In genomic region chr5:168872246-168872645, GRCh38 we compare ENCODE assay signal across 5 cellular contexts.
"Had no signal": no experiment of that assay in that cellular context is flagged by ENCODE, and none has a peak within 500 bp of the region (broad histone marks: within the 10 kb centered on the region; RNA-seq: fewer than 3 reads in every experiment).

No MANE protein-coding gene starts in this region.

- DNase-seq: H9, HCEC 1CT had no signal

- H3K4me3 Mint-ChIP-seq: GM23338, H9, IgD-negative memory B cell had no signal

- H3K9me3 Mint-ChIP-seq: GM23338, H9 had no signal

- ATAC-seq: GM23338, HepG2 had no signal

- H3K27ac Mint-ChIP-seq: GM23338, H9 had no signal

- H3K4me3 ChIP-seq: GM23338 had no signal
